28 cellular contexts compared by ENCODE assay signal in the genomic region with DNA sequence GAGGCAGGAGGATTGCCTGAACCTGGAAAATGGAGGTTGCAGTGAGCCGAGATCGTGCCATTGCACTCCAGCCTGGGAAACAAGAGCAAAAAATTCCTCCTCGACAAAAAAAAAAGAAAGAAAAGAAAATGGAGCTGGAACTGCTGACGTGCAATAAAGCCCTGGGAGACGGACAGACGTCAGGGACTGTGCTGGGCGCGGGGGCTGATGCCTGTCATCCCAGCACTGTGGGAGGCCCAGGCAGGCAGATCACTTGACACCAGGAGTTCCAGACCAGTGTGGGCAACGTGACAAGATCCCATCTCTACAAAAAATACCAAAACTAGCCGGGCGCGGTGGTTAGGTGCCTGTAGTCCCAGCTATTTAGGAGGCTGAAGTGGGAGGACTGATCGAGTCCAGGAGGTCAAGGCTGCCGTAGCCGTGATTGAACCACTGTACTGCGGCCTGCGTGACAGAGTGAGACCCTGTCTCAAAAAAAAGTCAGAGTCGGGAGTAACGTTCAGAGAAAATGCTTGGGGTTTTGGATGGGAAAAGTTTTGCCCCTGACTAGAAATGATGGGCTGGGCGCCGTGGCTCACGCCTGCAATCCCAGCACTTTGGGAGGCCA. TPM values are rescaled to one million over a fixed set of nuclear protein-coding genes. Genes with fewer than 3 reads are reported as not detected.
DNase-seq lines count a peak whose midpoint lies in the region; ATAC-seq, FAIRE-seq and TF ChIP-seq lines count a peak whose summit lies in the region.
"Had no signal": no experiment of that assay in that cellular context is flagged by ENCODE, and none has a peak within 500 bp of the region (broad histone marks: within the 10 kb centered on the region; RNA-seq: fewer than 3 reads in every experiment).

No MANE protein-coding gene starts in this region.

- CTCF ChIA-PET in K562 (lab: Yijun Ruan, JAX; ENCODE audit: low intra/inter-chr PET ratio), result no interaction called here
- CTCF ChIA-PET in OCI-LY7 (lab: Charles Lee; ENCODE audit: unreplicated experiment), result no interaction called here

- H3K36me3 ChIP-seq in K562 (ENCODE audit: control insufficient read depth, insufficient read depth, low read length), result no peaks in the 10 kb centered on the region
- no peaks in the 10 kb centered on the region for H3K36me3 ChIP-seq in BE2C
- no peaks in the 10 kb centered on the region for H3K36me3 ChIP-seq in OCI-LY7 (ENCODE audit: insufficient read depth, low read length)
- H3K36me3 ChIP-seq: esophagus squamous epithelium, gastroesophageal sphincter, MG63, upper lobe of left lung had no signal

- no peaks in the 10 kb centered on the region for H4K20me1 ChIP-seq in K562 (replicated peaks; ENCODE audit: control insufficient read depth, insufficient read depth, low read length)
- H4K20me1 ChIP-seq in OCI-LY7 (ENCODE audit: insufficient read depth, low read length), result no peaks in the 10 kb centered on the region

- BruUV-seq in K562 (replicated peaks; lab: Mats Ljungman, UMichigan) (no TSS peak), OCI-LY7 (replicated peaks; lab: Mats Ljungman, UMichigan) (no TSS peak)

- H3K4me2 ChIP-seq in K562 (ENCODE audit: insufficient read depth, low read length), result no peak overlapping the region
- no peak overlapping the region for H3K4me2 ChIP-seq in OCI-LY7 (ENCODE audit: low read length)
- H3K4me2 ChIP-seq: smooth muscle cell had no signal

- no peaks in the 10 kb centered on the region for H3K79me2 ChIP-seq in K562 (ENCODE audit: control insufficient read depth, insufficient read depth, low read length)
- no peaks in the 10 kb centered on the region for H3K79me2 ChIP-seq in OCI-LY7 (ENCODE audit: insufficient read depth, low read depth, low read length)

- POLR2A ChIA-PET in K562 (lab: Yijun Ruan, JAX) (interaction anchor here (0.6 to 1.8 kb wide), 4 partner anchors 10 to 25 kb away, joined by 3 to 4 read pairs (median 4); a partner anchor contains a TSS), OCI-LY7 (lab: Charles Lee) (no interaction called here)

- no peak for ATAC-seq in K562
- ATAC-seq: activated CD8-positive, alpha-beta T cell treated with anti-CD3 and anti-CD28 coated beads, Interleukin-2, amount 10 ng/mL, durations not matched to agents 7 days and 5 days; gastroesophageal sphincter; naive thymus-derived CD8-positive, alpha-beta T cell; psoas muscle; SK-N-SH treated with all-trans-retinoic acid at 6 μM for 48 hours; stimulated activated naive CD8-positive, alpha-beta T cell treated with anti-CD3 and anti-CD28 coated beads, Interleukin-15, Interleukin-2, amounts not matched to agents 100 U/mL and 50 U/mL, for 24 hours had no signal

- H3K9me1 ChIP-seq in K562 (ENCODE audit: control insufficient read depth, insufficient read depth, low read length), result no peaks in the 10 kb centered on the region

- intact Hi-C loops in K562 (cut with micrococcal nuclease) (no loop called here), OCI-LY7 (cut with micrococcal nuclease; ENCODE audit: unreplicated experiment) (no loop called here)

- H3K27ac ChIP-seq in K562 (ENCODE audit: extremely low read depth, low read depth, low read length) (no peak overlapping the region), layer of hippocampus (ENCODE audit: low read depth, low read length) (peak overlapping the region; percentile 95), temporal lobe (ENCODE audit: low read depth, low read length) (peak overlapping the region; percentile 98), OCI-LY7 (ENCODE audit: low read depth, low read length, poor library complexity, severe bottlenecking) (no peak overlapping the region)
- H3K27ac ChIP-seq: psoas muscle, upper lobe of left lung had no signal

- H3K27me3 ChIP-seq in K562 (ENCODE audit: control insufficient read depth in 2 of 2, insufficient read depth in 2 of 2, low read length in 2 of 2) (no peaks in the 10 kb centered on the region), layer of hippocampus (ENCODE audit: control insufficient read depth, insufficient read depth, low read length) (no peaks in the 10 kb centered on the region), BE2C (no peaks in the 10 kb centered on the region)
- H3K27me3 ChIP-seq: gastroesophageal sphincter, MG63 had no signal

- DNase-seq in K562 (ENCODE audit: extremely low read depth in 1 of 4, low spot score in 3 of 4) (no peak), BE2C (no peak), OCI-LY7 (ENCODE audit: low spot score) (no peak)
- DNase-seq: activated CD4-positive, CD25-positive, alpha-beta regulatory T cell; activated CD8-positive, alpha-beta T cell treated with anti-CD3 and anti-CD28 coated beads, Interleukin-2, amount 10 ng/mL, durations not matched to agents 7 days and 5 days; activated naive CD4-positive, alpha-beta T cell; activated T-cell treated with anti-CD3 and anti-CD28 coated beads, Interleukin-2, amount 50 U/mL, for 1 hour; central memory CD4-positive, alpha-beta T cell; DMS53; effector CD8-positive, alpha-beta T cell; esophagus squamous epithelium; GF-D8; kidney glomerular epithelial cell; MG63; NCI-H1417 treated with DMSO at 0.1 percent for 48 hours; NCI-H510A treated with DMSO at 0.1 percent for 48 hours; psoas muscle; RPMI8226; stimulated activated CD4-positive, alpha-beta T cell treated with anti-CD3 and anti-CD28 coated beads, Interleukin-4, amount 100 ng/mL, for 1 hour; stimulated activated naive CD8-positive, alpha-beta T cell treated with anti-CD3 and anti-CD28 coated beads, Interleukin-15, Interleukin-2, amounts not matched to agents 100 U/mL and 50 U/mL, for 24 hours; T1000; upper lobe of left lung had no signal

- H3K9ac ChIP-seq in K562 (ENCODE audit: insufficient read depth in 1 of 2, low read depth in 2 of 2, low read length in 2 of 2), result no peak overlapping the region

- no peak for TF ChIP-seq POLR2A in K562 (conservative IDR thresholded peaks at IDR 0.05)

- peaks cover 3 to 44% of the 10 kb centered on the region in 2 experiments; a peak in 4 of 5 replicates for H3K4me1 ChIP-seq in K562 (replicated peaks in 1 of 2; ENCODE audit: control insufficient read depth in 2 of 2, insufficient read depth in 2 of 2, low read length in 2 of 2)
- H3K4me1 ChIP-seq in BE2C, result 0 out of 2 replicates have a peak, but pooled peaks cover 3% of the 10 kb centered on the region
- no peaks in the 10 kb centered on the region for H3K4me1 ChIP-seq in OCI-LY7 (ENCODE audit: insufficient read depth, low read length, poor library complexity, severe bottlenecking)

- no peak for TF ChIP-seq CTCF in K562 (IDR thresholded peaks at IDR 0.05 in 2 of 3, conservative IDR thresholded peaks at IDR 0.05 in 1 of 3; ENCODE audit: insufficient read depth in 2 of 3, low read depth in 1 of 3, low read length in 3 of 3)
- TF ChIP-seq CTCF in BE2C (IDR thresholded peaks at IDR 0.05; ENCODE audit: low read depth, low read length), result no peak
- no peak for TF ChIP-seq CTCF in OCI-LY7 (conservative IDR thresholded peaks at IDR 0.05; ENCODE audit: low read length)

- no peaks in the 10 kb centered on the region for H3K9me2 ChIP-seq in OCI-LY7 (ENCODE audit: insufficient read depth, low read length)

- WGBS in K562 (ENCODE audit: insufficient coverage, low coverage, missing lambda C conversion rate), result 78% methylated on average over 18 of the region's 22 CpGs

- in situ Hi-C loops in K562 (cut with MboI), result no loop called here

- H3K4me3 ChIP-seq in K562 (no peak overlapping the region), BE2C (ENCODE audit: low read depth, low read length) (no peak overlapping the region), OCI-LY7 (ENCODE audit: low read depth, low read length, poor library complexity, severe bottlenecking) (no peak overlapping the region)
- H3K4me3 ChIP-seq: esophagus squamous epithelium, gastroesophageal sphincter, MG63, psoas muscle, smooth muscle cell, upper lobe of left lung had no signal

- H2AFZ ChIP-seq in K562 (ENCODE audit: low read depth, low read length) (no peak overlapping the region), OCI-LY7 (ENCODE audit: low read length) (no peak overlapping the region)

- no peak for TF ChIP-seq RAD21 in K562 (CRISPR knock-in tag; conservative IDR thresholded peaks at IDR 0.05 in 1 of 2, IDR thresholded peaks at IDR 0.05 in 1 of 2)

- TF ChIP-seq EP300 in K562 (IDR thresholded peaks at IDR 0.05; ENCODE audit: low read length), result no peak

- no peak for FAIRE-seq in K562 (lab: Jason Lieb, UNC)

- H3K9me3 ChIP-seq in K562 (replicated peaks; ENCODE audit: control insufficient read depth, insufficient read depth, low read depth, low read length) (no peaks in the 10 kb centered on the region), BE2C (no peaks in the 10 kb centered on the region), OCI-LY7 (ENCODE audit: low read length) (no peaks in the 10 kb centered on the region)
- H3K9me3 ChIP-seq: esophagus squamous epithelium, gastroesophageal sphincter, MG63, psoas muscle, upper lobe of left lung had no signal

RNA-seq across cellular contexts. Expression of a gene that starts 3.6 kb away (rescaled TPM):
- total RNA-seq in K562 (2011; cell fraction: chromatin; rRNA removed; ENCODE audit: low replicate concordance), result not detected in 2 replicates
- total RNA-seq in K562 (2011; cell fraction: nucleolus; rRNA removed), result not detected in 2 replicates
- total RNA-seq in K562 (2011; cell fraction: nucleoplasm; rRNA removed), result 0.37 TPM in 1 of 2 replicates, not detected in the other
- total RNA-seq in K562 (2014; rRNA removed), result not detected in 2 replicates
- not detected in 2 replicates for total RNA-seq in K562 (2014; rRNA removed; fragmentation: Illumina TruSeq; extraction: Trizol)
- total RNA-seq in K562 (2015; rRNA removed; fragmentation: Illumina TruSeq; extraction: Trizol), result not detected in 2 replicates
- not detected in 2 replicates for total RNA-seq in K562 (2021)
- polyA plus RNA-seq in K562 (2011; rRNA removed), result not detected in 2 replicates
- not detected in 2 replicates for polyA plus RNA-seq in K562 (2011; cell fraction: cytosol; rRNA removed)
- not detected in 2 replicates for polyA plus RNA-seq in K562 (2011; cell fraction: nucleus; rRNA removed)
- polyA plus RNA-seq in K562 (2012), result 0.11 TPM in 1 of 2 replicates, not detected in the other
- polyA plus RNA-seq in K562 (2014; fragmentation: Illumina TruSeq; extraction: Trizol), result not detected in 2 replicates
- polyA plus RNA-seq in K562 (2014; fragmentation: Nextera tagmentation; extraction: Ambion mirVana), result not detected
- polyA plus RNA-seq in K562 (2014; rRNA removed), result not detected in 2 replicates
- polyA minus RNA-seq in K562 (2011; rRNA and poly(A)+ RNA removed), result not detected in 2 replicates
- polyA minus RNA-seq in K562 (2011; cell fraction: cytosol; rRNA and poly(A)+ RNA removed), result not detected in 2 replicates
- not detected in 2 replicates for polyA minus RNA-seq in K562 (2011; cell fraction: nucleus; rRNA and poly(A)+ RNA removed)
- total RNA-seq in temporal lobe, result 0.49 TPM
- 0.36 TPM for polyA plus RNA-seq in BE2C (2012; ENCODE audit: insufficient read depth, insufficient read length, low read depth)
- not detected in 2 replicates for total RNA-seq in OCI-LY7 (2014; rRNA removed; shearing (Covaris generic))
- not detected in 2 replicates for total RNA-seq in OCI-LY7 (2022)
- total RNA-seq: activated CD8-positive, alpha-beta T cell treated with anti-CD3 and anti-CD28 coated beads, Interleukin-2, amount 10 ng/mL, durations not matched to agents 7 days and 5 days; naive thymus-derived CD8-positive, alpha-beta T cell had no signal
- polyA plus RNA-seq: naive thymus-derived CD8-positive, alpha-beta T cell had no signal

RNA-seq across cellular contexts. Expression of a gene that starts 10.8 kb away (rescaled TPM):
- 0.76 and 5.5 TPM in 2 replicates for total RNA-seq in K562 (2011; cell fraction: chromatin; rRNA removed; ENCODE audit: low replicate concordance)
- 5.1 and 7.2 TPM in 2 replicates for total RNA-seq in K562 (2011; cell fraction: nucleolus; rRNA removed)
- total RNA-seq in K562 (2011; cell fraction: nucleoplasm; rRNA removed), result 1.9 and 3.4 TPM in 2 replicates
- total RNA-seq in K562 (2014; rRNA removed) (4.0 and 4.6 TPM in 2 replicates), K562 (2014; rRNA removed; fragmentation: Illumina TruSeq; extraction: Trizol) (0.03 and 0.04 TPM in 2 replicates), K562 (2015; rRNA removed; fragmentation: Illumina TruSeq; extraction: Trizol) (0.98 and 1.2 TPM in 2 replicates), K562 (2021) (6.4 and 7.1 TPM in 2 replicates), temporal lobe (6.4 TPM), OCI-LY7 (2022) (not detected in 2 replicates)
- polyA plus RNA-seq in K562 (2011; rRNA removed) (0.85 and 1.6 TPM in 2 replicates), K562 (2014; fragmentation: Illumina TruSeq; extraction: Trizol) (0.16 and 0.84 TPM in 2 replicates), K562 (2014; fragmentation: Nextera tagmentation; extraction: Ambion mirVana) (under 1 TPM; 0.01 to 0.06 TPM), K562 (2014; rRNA removed) (2.6 and 3.0 TPM in 2 replicates)
- 1.3 and 7.5 TPM in 2 replicates for polyA plus RNA-seq in K562 (2011; cell fraction: cytosol; rRNA removed)
- polyA plus RNA-seq in K562 (2011; cell fraction: nucleus; rRNA removed), result 3.0 and 6.5 TPM in 2 replicates
- polyA plus RNA-seq in K562 (2012), result 3.8 and 6.1 TPM in 2 replicates
- 0.42 and 0.69 TPM in 2 replicates for polyA minus RNA-seq in K562 (2011; rRNA and poly(A)+ RNA removed)
- 2.0 and 2.4 TPM in 2 replicates for polyA minus RNA-seq in K562 (2011; cell fraction: cytosol; rRNA and poly(A)+ RNA removed)
- 2.7 and 4.3 TPM in 2 replicates for polyA minus RNA-seq in K562 (2011; cell fraction: nucleus; rRNA and poly(A)+ RNA removed)
- 33.2 TPM for polyA plus RNA-seq in BE2C (2012; ENCODE audit: insufficient read depth, insufficient read length, low read depth)
- not detected in 2 replicates for total RNA-seq in OCI-LY7 (2014; rRNA removed; shearing (Covaris generic))
- total RNA-seq: naive thymus-derived CD8-positive, alpha-beta T cell had no signal
- polyA plus RNA-seq: naive thymus-derived CD8-positive, alpha-beta T cell had no signal

RNA-seq across cellular contexts. Expression of a gene that starts 17.6 kb away (rescaled TPM):
- total RNA-seq in K562 (2011; cell fraction: chromatin; rRNA removed; ENCODE audit: low replicate concordance), result 98.1 and 170 TPM in 2 replicates
- total RNA-seq in K562 (2011; cell fraction: nucleolus; rRNA removed), result 136 and 139 TPM in 2 replicates
- total RNA-seq in K562 (2011; cell fraction: nucleoplasm; rRNA removed), result 122 and 137 TPM in 2 replicates
- total RNA-seq in K562 (2014; rRNA removed), result 352 and 355 TPM in 2 replicates
- total RNA-seq in K562 (2014; rRNA removed; fragmentation: Illumina TruSeq; extraction: Trizol), result 208 and 222 TPM in 2 replicates
- total RNA-seq in K562 (2015; rRNA removed; fragmentation: Illumina TruSeq; extraction: Trizol), result 205 and 216 TPM in 2 replicates
- total RNA-seq in K562 (2021), result 224 and 229 TPM in 2 replicates
- polyA plus RNA-seq in K562 (2011; rRNA removed), result 144 and 187 TPM in 2 replicates
- 164 and 188 TPM in 2 replicates for polyA plus RNA-seq in K562 (2011; cell fraction: cytosol; rRNA removed)
- polyA plus RNA-seq in K562 (2011; cell fraction: nucleus; rRNA removed), result 104 and 152 TPM in 2 replicates
- polyA plus RNA-seq in K562 (2012), result 195 and 375 TPM in 2 replicates
- polyA plus RNA-seq in K562 (2014; fragmentation: Illumina TruSeq; extraction: Trizol), result 180 and 264 TPM in 2 replicates
- polyA plus RNA-seq in K562 (2014; fragmentation: Nextera tagmentation; extraction: Ambion mirVana), result 100 to 1,000 TPM; 570 to 671 TPM
- polyA plus RNA-seq in K562 (2014; rRNA removed), result 420 and 491 TPM in 2 replicates
- polyA minus RNA-seq in K562 (2011; rRNA and poly(A)+ RNA removed), result 121 and 163 TPM in 2 replicates
- 99.9 and 107 TPM in 2 replicates for polyA minus RNA-seq in K562 (2011; cell fraction: cytosol; rRNA and poly(A)+ RNA removed)
- 44.2 and 57.5 TPM in 2 replicates for polyA minus RNA-seq in K562 (2011; cell fraction: nucleus; rRNA and poly(A)+ RNA removed)
- 38.1 TPM for total RNA-seq in temporal lobe
- 709 TPM for polyA plus RNA-seq in BE2C (2012; ENCODE audit: insufficient read depth, insufficient read length, low read depth)
- total RNA-seq in OCI-LY7 (2014; rRNA removed; shearing (Covaris generic)), result 165 and 196 TPM in 2 replicates
- total RNA-seq in OCI-LY7 (2022), result 116 and 143 TPM in 2 replicates

RNA-seq across cellular contexts. Expression of a gene that starts 24.8 kb away (rescaled TPM):
- 0.21 TPM in 1 of 2 replicates, not detected in the other for total RNA-seq in K562 (2011; cell fraction: chromatin; rRNA removed; ENCODE audit: low replicate concordance)
- total RNA-seq in K562 (2011; cell fraction: nucleolus; rRNA removed), result under 0.01 and 0.13 TPM in 2 replicates
- 0.07 and 0.23 TPM in 2 replicates for total RNA-seq in K562 (2011; cell fraction: nucleoplasm; rRNA removed)
- total RNA-seq in K562 (2014; rRNA removed) (not detected in 2 replicates), K562 (2014; rRNA removed; fragmentation: Illumina TruSeq; extraction: Trizol) (not detected in 2 replicates), K562 (2015; rRNA removed; fragmentation: Illumina TruSeq; extraction: Trizol) (not detected in 2 replicates), K562 (2021) (0.18 and 0.60 TPM in 2 replicates), temporal lobe (0.49 TPM), OCI-LY7 (2022) (2.1 and 3.0 TPM in 2 replicates)
- polyA plus RNA-seq in K562 (2011; rRNA removed) (0.03 and 0.04 TPM in 2 replicates), K562 (2014; fragmentation: Illumina TruSeq; extraction: Trizol) (not detected in 2 replicates), K562 (2014; fragmentation: Nextera tagmentation; extraction: Ambion mirVana) (not detected), K562 (2014; rRNA removed) (not detected in 2 replicates)
- polyA plus RNA-seq in K562 (2011; cell fraction: cytosol; rRNA removed), result 0.09 and 0.16 TPM in 2 replicates
- 0.10 and 0.21 TPM in 2 replicates for polyA plus RNA-seq in K562 (2011; cell fraction: nucleus; rRNA removed)
- polyA plus RNA-seq in K562 (2012), result 0.05 and 0.39 TPM in 2 replicates
- polyA minus RNA-seq in K562 (2011; rRNA and poly(A)+ RNA removed), result not detected in 2 replicates
- not detected in 2 replicates for polyA minus RNA-seq in K562 (2011; cell fraction: cytosol; rRNA and poly(A)+ RNA removed)
- 0.11 TPM in 1 of 2 replicates, not detected in the other for polyA minus RNA-seq in K562 (2011; cell fraction: nucleus; rRNA and poly(A)+ RNA removed)
- 20.1 TPM for polyA plus RNA-seq in BE2C (2012; ENCODE audit: insufficient read depth, insufficient read length, low read depth)
- total RNA-seq in OCI-LY7 (2014; rRNA removed; shearing (Covaris generic)), result 1.6 TPM in 1 of 2 replicates, not detected in the other

RNA-seq across cellular contexts. Expression of a gene that starts 25.6 kb away (rescaled TPM):
- 996 and 1,265 TPM in 2 replicates for total RNA-seq in K562 (2011; cell fraction: chromatin; rRNA removed; ENCODE audit: low replicate concordance)
- 508 and 525 TPM in 2 replicates for total RNA-seq in K562 (2011; cell fraction: nucleolus; rRNA removed)
- total RNA-seq in K562 (2011; cell fraction: nucleoplasm; rRNA removed), result 788 and 831 TPM in 2 replicates
- 147 and 176 TPM in 2 replicates for total RNA-seq in K562 (2014; rRNA removed)
- 65.1 and 66.7 TPM in 2 replicates for total RNA-seq in K562 (2014; rRNA removed; fragmentation: Illumina TruSeq; extraction: Trizol)
- total RNA-seq in K562 (2015; rRNA removed; fragmentation: Illumina TruSeq; extraction: Trizol), result 91.0 and 94.5 TPM in 2 replicates
- 141 and 167 TPM in 2 replicates for total RNA-seq in K562 (2021)
- polyA plus RNA-seq in K562 (2011; rRNA removed), result 236 and 265 TPM in 2 replicates
- 71.9 and 133 TPM in 2 replicates for polyA plus RNA-seq in K562 (2011; cell fraction: cytosol; rRNA removed)
- polyA plus RNA-seq in K562 (2011; cell fraction: nucleus; rRNA removed), result 2,539 and 2,548 TPM in 2 replicates
- polyA plus RNA-seq in K562 (2012), result 104 and 250 TPM in 2 replicates
- 81.0 and 89.7 TPM in 2 replicates for polyA plus RNA-seq in K562 (2014; fragmentation: Illumina TruSeq; extraction: Trizol)
- 1 to 10 TPM; 2.8 to 5.6 TPM for polyA plus RNA-seq in K562 (2014; fragmentation: Nextera tagmentation; extraction: Ambion mirVana)
- 245 and 287 TPM in 2 replicates for polyA plus RNA-seq in K562 (2014; rRNA removed)
- 70.2 and 76.2 TPM in 2 replicates for polyA minus RNA-seq in K562 (2011; rRNA and poly(A)+ RNA removed)
- 31.4 and 45.0 TPM in 2 replicates for polyA minus RNA-seq in K562 (2011; cell fraction: cytosol; rRNA and poly(A)+ RNA removed)
- 260 and 342 TPM in 2 replicates for polyA minus RNA-seq in K562 (2011; cell fraction: nucleus; rRNA and poly(A)+ RNA removed)
- 86.1 TPM for total RNA-seq in temporal lobe
- polyA plus RNA-seq in BE2C (2012; ENCODE audit: insufficient read depth, insufficient read length, low read depth), result 491 TPM
- total RNA-seq in OCI-LY7 (2014; rRNA removed; shearing (Covaris generic)), result 297 and 307 TPM in 2 replicates
- 213 and 238 TPM in 2 replicates for total RNA-seq in OCI-LY7 (2022)

Comparison
In these comparisons a context has a peak if more than half of its experiments do, and no peak if none do; other contexts are left out.
1. H3K27ac ChIP-seq: peak in layer of hippocampus (single experiment) and temporal lobe (single experiment); none in K562 (single experiment) and OCI-LY7 (single experiment).